Comparison of ENCODE assay signal across 1 cellular context in the genomic region with DNA sequence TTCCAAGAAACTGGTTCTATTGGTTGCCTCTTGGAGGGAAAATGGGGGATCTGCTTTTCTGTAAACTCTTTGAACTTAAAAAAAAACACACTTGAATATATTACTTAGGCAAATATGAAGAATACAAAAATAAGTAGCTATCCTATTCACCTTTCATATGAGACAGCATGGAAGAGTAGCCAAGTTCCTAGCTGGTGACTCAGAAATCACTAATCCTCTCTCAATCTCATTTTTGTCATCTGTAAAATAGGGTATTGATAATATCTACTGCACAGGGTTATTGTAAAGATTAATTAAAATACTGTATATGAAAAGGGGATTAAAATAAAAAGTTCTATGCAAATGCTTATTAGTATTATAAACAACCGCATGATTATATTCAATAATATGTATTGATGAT.
TF ChIP-seq lines count a peak whose summit lies in the region.

No MANE protein-coding gene starts in this region.

TF ChIP-seq in GM12878, 131 proteins besides CTCF, POLR2A, EP300 and RAD21:
- no peak for TF ChIP-seq CHD4 (IDR thresholded peaks at IDR 0.05)
- no peak for TF ChIP-seq EED (IDR thresholded peaks at IDR 0.05; ENCODE audit: low read depth)
- no peak for TF ChIP-seq ESRRA (IDR thresholded peaks at IDR 0.05; ENCODE audit: low read length)
- TF ChIP-seq, protein P1, sequence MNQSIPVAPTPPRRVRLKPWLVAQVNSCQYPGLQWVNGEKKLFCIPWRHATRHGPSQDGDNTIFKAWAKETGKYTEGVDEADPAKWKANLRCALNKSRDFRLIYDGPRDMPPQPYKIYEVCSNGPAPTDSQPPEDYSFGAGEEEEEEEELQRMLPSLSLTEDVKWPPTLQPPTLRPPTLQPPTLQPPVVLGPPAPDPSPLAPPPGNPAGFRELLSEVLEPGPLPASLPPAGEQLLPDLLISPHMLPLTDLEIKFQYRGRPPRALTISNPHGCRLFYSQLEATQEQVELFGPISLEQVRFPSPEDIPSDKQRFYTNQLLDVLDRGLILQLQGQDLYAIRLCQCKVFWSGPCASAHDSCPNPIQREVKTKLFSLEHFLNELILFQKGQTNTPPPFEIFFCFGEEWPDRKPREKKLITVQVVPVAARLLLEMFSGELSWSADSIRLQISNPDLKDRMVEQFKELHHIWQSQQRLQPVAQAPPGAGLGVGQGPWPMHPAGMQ (IDR thresholded peaks at IDR 0.05; ENCODE audit: borderline replicate concordance), result no peak
- TF ChIP-seq JUNB (IDR thresholded peaks at IDR 0.05), result no peak
